Comparison of ENCODE assay signal across 8 cellular contexts in genomic region chrX:69538321-69538876, GRCh38. TPM values are rescaled to one million over a fixed set of nuclear protein-coding genes. Genes with fewer than 3 reads are reported as not detected.
A peak's percentile ranks its signal among the peaks of the same experiment; 100 is the strongest.
DNase-seq lines count a peak whose midpoint lies in the region; ATAC-seq and TF ChIP-seq lines count a peak whose summit lies in the region.

No MANE protein-coding gene starts in this region.

- H3K9me3 ChIP-seq in heart right ventricle = no peaks in the 10 kb centered on the region

- intact Hi-C loops in heart right ventricle (cut with DNase I) = loop anchor here in 8 of 10 donors (1.0 to 10.0 kb wide), 11 partner anchors 79 to 559 kb away; partner anchors contain the start of gene EDA (in 2 of the 8)

- H3K4me1 ChIP-seq in heart right ventricle = peaks cover 0 to 17% (median 3%) of the 10 kb centered on the region in 9 donors
- H3K4me1 ChIP-seq in urinary bladder (ENCODE audit: insufficient read depth) = no peaks in the 10 kb centered on the region

- POLR2A ChIA-PET in AG04449 (lab: Yijun Ruan, JAX) = no interaction called here
- POLR2A ChIA-PET in activated naive CD8-positive, alpha-beta T cell treated with anti-CD3 and anti-CD28 coated beads, Interleukin-2, amount 10 ng/mL, durations not matched to agents 7 days and 5 days (lab: Charles Lee) = no interaction called here

- peaks cover 13% of the 10 kb centered on the region for H3K4me1 Mint-ChIP-seq in activated naive CD8-positive, alpha-beta T cell treated with anti-CD3 and anti-CD28 coated beads, Interleukin-2, amount 10 ng/mL, durations not matched to agents 7 days and 5 days

- no peaks in the 10 kb centered on the region for H3K36me3 Mint-ChIP-seq in activated naive CD8-positive, alpha-beta T cell treated with anti-CD3 and anti-CD28 coated beads, Interleukin-2, amount 10 ng/mL, durations not matched to agents 7 days and 5 days

- CTCF ChIA-PET in AG04449 (lab: Yijun Ruan, JAX) = interaction anchor here (0.7 to 3.0 kb wide), 9 partner anchors 9 to 595 kb away, joined by 3 to 33 read pairs (median 4); partner anchors contain the start of gene IGBP1

- DNase-seq in AG04449 (ENCODE audit: low read depth, low spot score) (no peak), heart right ventricle (peak; percentile 70 to 83), putamen (ENCODE audit: low spot score) (peak; percentile 55)
- peak; percentile 83 for DNase-seq in activated naive CD8-positive, alpha-beta T cell treated with anti-CD3 and anti-CD28 coated beads, Interleukin-2, amount 10 ng/mL, durations not matched to agents 7 days and 5 days

- peak; percentile 78 for TF ChIP-seq CTCF in AG04449 (IDR thresholded peaks at IDR 0.05; ENCODE audit: insufficient read depth, low read length, missing control alignments)
- peak; percentile 60 to 83 (median 77) for TF ChIP-seq CTCF in heart right ventricle (IDR thresholded peaks at IDR 0.05)

- 4 to 5% methylated on average over 24 to 36 of the region's 45 CpGs for WGBS in heart right ventricle, 2 donors
- WGBS in urinary bladder = 2% methylated on average over 38 of the region's 45 CpGs

- H3K36me3 ChIP-seq in heart right ventricle (no peaks in the 10 kb centered on the region), urinary bladder (ENCODE audit: insufficient read depth) (no peaks in the 10 kb centered on the region)

- no peak overlapping the region for H3K27ac Mint-ChIP-seq in activated naive CD8-positive, alpha-beta T cell treated with anti-CD3 and anti-CD28 coated beads, Interleukin-2, amount 10 ng/mL, durations not matched to agents 7 days and 5 days

- H3K27ac ChIP-seq in heart right ventricle = peak overlapping the region in 4 of 10 donors; percentile 52 to 71 (median 54)
- H3K27ac ChIP-seq in urinary bladder (ENCODE audit: low read depth) = no peak overlapping the region

- peak overlapping the region; percentile 37 for H3K4me3 ChIP-seq in AG04449 (ENCODE audit: low read depth, low read length)
- peak overlapping the region in 9 of 10 donors; percentile 27 to 59 (median 54) for H3K4me3 ChIP-seq in heart right ventricle
- peak overlapping the region; percentile 29 for H3K4me3 ChIP-seq in urinary bladder (ENCODE audit: low read depth, low read length)

- no peaks in the 10 kb centered on the region for H3K27me3 Mint-ChIP-seq in activated naive CD8-positive, alpha-beta T cell treated with anti-CD3 and anti-CD28 coated beads, Interleukin-2, amount 10 ng/mL, durations not matched to agents 7 days and 5 days

- no peaks in the 10 kb centered on the region for H3K9me3 Mint-ChIP-seq in activated naive CD8-positive, alpha-beta T cell treated with anti-CD3 and anti-CD28 coated beads, Interleukin-2, amount 10 ng/mL, durations not matched to agents 7 days and 5 days

- peak overlapping the region; percentile 54 for H3K4me3 Mint-ChIP-seq in activated naive CD8-positive, alpha-beta T cell treated with anti-CD3 and anti-CD28 coated beads, Interleukin-2, amount 10 ng/mL, durations not matched to agents 7 days and 5 days

- peaks cover 0 to 34% (median 0%) of the 10 kb centered on the region in 7 donors for H3K27me3 ChIP-seq in heart right ventricle

- ATAC-seq in GM18868 (IDR thresholded peaks at IDR 0.05; ENCODE audit: unreplicated experiment) = peak; percentile 97
- peak; percentile 61 for ATAC-seq in HG03378 (IDR thresholded peaks at IDR 0.05; ENCODE audit: unreplicated experiment)
- ATAC-seq in SK-N-SH treated with all-trans-retinoic acid at 6 μM for 48 hours = peak; percentile 71
- peak; percentile 94 for ATAC-seq in activated naive CD8-positive, alpha-beta T cell treated with anti-CD3 and anti-CD28 coated beads, Interleukin-2, amount 10 ng/mL, durations not matched to agents 7 days and 5 days (ENCODE audit: low read depth)
- peak; percentile 95 to 99 (median 96) for ATAC-seq in heart right ventricle

TF ChIP-seq in SK-N-SH treated with all-trans-retinoic acid at 6 μM for 48 hours, 23 proteins besides CTCF, POLR2A, EP300 and RAD21:
- no peak for TF ChIP-seq ZNF70 (CRISPR knock-in tag; IDR thresholded peaks at IDR 0.05)
- TF ChIP-seq PATZ1 (CRISPR knock-in tag; IDR thresholded peaks at IDR 0.05; ENCODE audit: borderline replicate concordance) = no peak
- no peak for TF ChIP-seq ZC3H10 (CRISPR knock-in tag; IDR thresholded peaks at IDR 0.05)
- TF ChIP-seq GLIS3 (CRISPR knock-in tag; IDR thresholded peaks at IDR 0.05) = no peak
- no peak for TF ChIP-seq TSHZ2 (CRISPR knock-in tag; IDR thresholded peaks at IDR 0.05)
- TF ChIP-seq TCF4 (CRISPR knock-in tag; IDR thresholded peaks at IDR 0.05; ENCODE audit: borderline replicate concordance) = no peak
- no peak for TF ChIP-seq ARNTL (CRISPR knock-in tag; IDR thresholded peaks at IDR 0.05; ENCODE audit: borderline replicate concordance, low read depth)
- TF ChIP-seq CREB5 (CRISPR knock-in tag; IDR thresholded peaks at IDR 0.05; ENCODE audit: low read depth) = no peak
- TF ChIP-seq ZFP30 (CRISPR knock-in tag; IDR thresholded peaks at IDR 0.05) = no peak
- no peak for TF ChIP-seq RARB (CRISPR knock-in tag; IDR thresholded peaks at IDR 0.05)
- no peak for TF ChIP-seq POU6F1 (CRISPR knock-in tag; IDR thresholded peaks at IDR 0.05; ENCODE audit: borderline replicate concordance, low read depth)

RNA-seq across cellular contexts. Expression of gene NALF2, which starts 34.3 kb away (rescaled TPM):
- not detected for total RNA-seq in activated naive CD8-positive, alpha-beta T cell treated with anti-CD3 and anti-CD28 coated beads, Interleukin-2, amount 10 ng/mL, durations not matched to agents 7 days and 5 days
- 10 to 100 TPM in 7 of 10 donors, 1 to 10 TPM in 3; 4.5 to 37.6 (median 11.7) TPM for total RNA-seq in heart right ventricle
- polyA plus RNA-seq in heart right ventricle = 10 to 100 TPM in 1 of 2 donors, under 1 TPM in 1; 0.39 to 14.5 TPM
- 0.16 TPM for total RNA-seq in urinary bladder
- polyA plus RNA-seq in urinary bladder = 0.13 TPM
